ENCODE assay signal across 9 cellular contexts in the genomic region with DNA sequence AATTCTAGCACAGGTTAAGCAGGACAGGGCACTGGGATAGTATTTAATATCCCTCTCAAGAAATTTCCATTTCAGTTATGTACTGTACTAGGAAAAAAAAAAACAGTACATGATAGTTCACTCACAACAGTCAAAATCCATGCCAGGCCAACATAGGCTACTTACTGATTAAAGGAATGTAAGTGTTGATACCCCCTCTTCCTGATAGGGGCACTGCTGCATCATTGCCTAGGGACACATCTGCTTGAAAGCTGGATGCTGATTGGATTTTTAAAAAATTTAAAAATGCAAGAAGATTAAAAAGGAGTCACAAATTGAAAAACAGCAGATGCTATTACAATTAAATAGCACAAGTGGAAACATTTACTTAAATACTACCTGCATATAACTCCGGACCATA. TPM values are rescaled to one million over a fixed set of nuclear protein-coding genes. Genes with fewer than 3 reads are reported as not detected.
A peak's percentile ranks its signal among the peaks of the same experiment; 100 is the strongest.
DNase-seq lines count a peak whose midpoint lies in the region; TF ChIP-seq lines count a peak whose summit lies in the region.
"Had no signal": no experiment of that assay in that cellular context is flagged by ENCODE, and none has a peak within 500 bp of the region (broad histone marks: within the 10 kb centered on the region; RNA-seq: fewer than 3 reads in every experiment).

No MANE protein-coding gene starts in this region.

- H3K9me3 Mint-ChIP-seq in progenitor cell of endocrine pancreas (ENCODE audit: low read depth) = no peaks in the 10 kb centered on the region

- peak overlapping the region; percentile 67 for H3K27ac Mint-ChIP-seq in progenitor cell of endocrine pancreas
- H3K27ac Mint-ChIP-seq: T-helper 17 cell had no signal

- peak; percentile 9 for DNase-seq in NCI-H1092 treated with DMSO at 0.1 percent for 48 hours (lab: John Stamatoyannopoulos, UW)
- DNase-seq in NCI-H1092 (lab: John Stamatoyannopoulos, UW) = no peak
- DNase-seq in RKO (ENCODE audit: low spot score) = peak; percentile 43
- DNase-seq in fibroblast of mammary gland (ENCODE audit: low read depth) = peak; percentile 33
- DNase-seq in progenitor cell of endocrine pancreas (ENCODE audit: low spot score, unreplicated experiment) = no peak
- no peak for DNase-seq in HuH-7.5 (ENCODE audit: low spot score)
- DNase-seq in NCI-H2171 (lab: John Stamatoyannopoulos, UW) = no peak
- DNase-seq in NCI-H446 treated with DMSO at 0.1 percent for 48 hours (lab: John Stamatoyannopoulos, UW) = no peak
- DNase-seq: T-helper 17 cell had no signal

- H3K36me3 Mint-ChIP-seq in progenitor cell of endocrine pancreas (ENCODE audit: insufficient read depth) = peaks cover 30% of the 10 kb centered on the region

- no peaks in the 10 kb centered on the region for H3K27me3 Mint-ChIP-seq in progenitor cell of endocrine pancreas
- H3K27me3 Mint-ChIP-seq: T-helper 17 cell had no signal

- no peak overlapping the region for H3K4me3 Mint-ChIP-seq in progenitor cell of endocrine pancreas (ENCODE audit: low read depth)
- H3K4me3 Mint-ChIP-seq: T-helper 17 cell had no signal

- no peak overlapping the region for H3K4me3 ChIP-seq in fibroblast of mammary gland (ENCODE audit: control insufficient read depth, low read depth, low read length)

- peaks cover 17% of the 10 kb centered on the region for H3K4me1 Mint-ChIP-seq in progenitor cell of endocrine pancreas (ENCODE audit: low read depth)

- TF ChIP-seq CTCF in fibroblast of mammary gland (conservative IDR thresholded peaks at IDR 0.05; ENCODE audit: control insufficient read depth, insufficient read depth, low read depth, low read length) (peak; percentile 30), progenitor cell of endocrine pancreas (IDR thresholded peaks at IDR 0.05; ENCODE audit: unreplicated experiment) (peak; percentile 38)

RNA-seq across cellular contexts. Expression of a gene that starts 43.4 kb away (rescaled TPM):
- not detected in 2 replicates for total RNA-seq in progenitor cell of endocrine pancreas
- total RNA-seq: T-helper 17 cell had no signal

Comparison
In these comparisons a context has a peak if more than half of its experiments do, and no peak if none do; other contexts are left out.
1. DNase-seq: peak in NCI-H1092 treated with DMSO at 0.1 percent for 48 hours (single experiment), RKO (single experiment) and fibroblast of mammary gland (single experiment); none in NCI-H1092 (single experiment), progenitor cell of endocrine pancreas (single experiment), HuH-7.5 (single experiment), NCI-H2171 (single experiment) and NCI-H446 treated with DMSO at 0.1 percent for 48 hours (single experiment).